Comparison of ENCODE assay signal across 1 cellular context in genomic region chr12:84911331-84912190, GRCh38.
TF ChIP-seq lines count a peak whose summit lies in the region.

No MANE protein-coding gene starts in this region.

TF ChIP-seq in GM12878, 131 proteins besides CTCF, POLR2A, EP300 and RAD21 (continued from another document):
- TF ChIP-seq, protein P1, sequence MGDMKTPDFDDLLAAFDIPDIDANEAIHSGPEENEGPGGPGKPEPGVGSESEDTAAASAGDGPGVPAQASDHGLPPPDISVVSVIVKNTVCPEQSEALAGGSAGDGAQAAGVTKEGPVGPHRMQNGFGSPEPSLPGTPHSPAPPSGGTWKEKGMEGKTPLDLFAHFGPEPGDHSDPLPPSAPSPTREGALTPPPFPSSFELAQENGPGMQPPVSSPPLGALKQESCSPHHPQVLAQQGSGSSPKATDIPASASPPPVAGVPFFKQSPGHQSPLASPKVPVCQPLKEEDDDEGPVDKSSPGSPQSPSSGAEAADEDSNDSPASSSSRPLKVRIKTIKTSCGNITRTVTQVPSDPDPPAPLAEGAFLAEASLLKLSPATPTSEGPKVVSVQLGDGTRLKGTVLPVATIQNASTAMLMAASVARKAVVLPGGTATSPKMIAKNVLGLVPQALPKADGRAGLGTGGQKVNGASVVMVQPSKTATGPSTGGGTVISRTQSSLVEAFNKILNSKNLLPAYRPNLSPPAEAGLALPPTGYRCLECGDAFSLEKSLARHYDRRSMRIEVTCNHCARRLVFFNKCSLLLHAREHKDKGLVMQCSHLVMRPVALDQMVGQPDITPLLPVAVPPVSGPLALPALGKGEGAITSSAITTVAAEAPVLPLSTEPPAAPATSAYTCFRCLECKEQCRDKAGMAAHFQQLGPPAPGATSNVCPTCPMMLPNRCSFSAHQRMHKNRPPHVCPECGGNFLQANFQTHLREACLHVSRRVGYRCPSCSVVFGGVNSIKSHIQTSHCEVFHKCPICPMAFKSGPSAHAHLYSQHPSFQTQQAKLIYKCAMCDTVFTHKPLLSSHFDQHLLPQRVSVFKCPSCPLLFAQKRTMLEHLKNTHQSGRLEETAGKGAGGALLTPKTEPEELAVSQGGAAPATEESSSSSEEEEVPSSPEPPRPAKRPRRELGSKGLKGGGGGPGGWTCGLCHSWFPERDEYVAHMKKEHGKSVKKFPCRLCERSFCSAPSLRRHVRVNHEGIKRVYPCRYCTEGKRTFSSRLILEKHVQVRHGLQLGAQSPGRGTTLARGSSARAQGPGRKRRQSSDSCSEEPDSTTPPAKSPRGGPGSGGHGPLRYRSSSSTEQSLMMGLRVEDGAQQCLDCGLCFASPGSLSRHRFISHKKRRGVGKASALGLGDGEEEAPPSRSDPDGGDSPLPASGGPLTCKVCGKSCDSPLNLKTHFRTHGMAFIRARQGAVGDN (IDR thresholded peaks at IDR 0.05) = no peak
- no peak for TF ChIP-seq IRF4 (IDR thresholded peaks at IDR 0.05; ENCODE audit: low read depth, low read length)
- no peak for TF ChIP-seq MEF2A (IDR thresholded peaks at IDR 0.05; ENCODE audit: insufficient read depth, low read depth, low read length)
- TF ChIP-seq BRCA1 (IDR thresholded peaks at IDR 0.05; ENCODE audit: low read depth, low read length) = no peak
- TF ChIP-seq CUX1 (IDR thresholded peaks at IDR 0.05; ENCODE audit: insufficient replicate concordance, low read depth, low read length) = no peak
TF ChIP-seq in GM12878: peak in this region for 0.
